ENCODE assay signal across 8 cellular contexts in the genomic region with DNA sequence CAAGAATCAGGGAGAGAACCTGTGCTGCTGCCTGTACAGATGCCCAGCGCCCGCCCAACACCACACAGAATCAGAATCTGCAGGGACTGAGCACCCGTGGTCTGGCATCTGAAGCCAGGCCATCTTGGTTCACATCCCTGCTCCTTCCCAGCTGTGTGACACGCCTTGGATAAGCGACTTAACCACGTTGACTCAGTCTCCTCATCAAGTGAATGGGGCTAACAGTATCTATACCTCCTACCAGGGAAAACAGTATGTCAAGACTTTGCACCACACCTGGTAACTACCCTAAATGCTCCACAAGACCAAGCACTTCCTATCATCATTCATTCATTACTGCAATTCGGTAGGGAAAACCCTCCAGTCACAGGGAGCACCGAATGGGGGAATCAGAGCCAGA. TPM values are rescaled to one million over a fixed set of nuclear protein-coding genes. Genes with fewer than 3 reads are reported as not detected.
DNase-seq lines count a peak whose midpoint lies in the region; ATAC-seq, FAIRE-seq and TF ChIP-seq lines count a peak whose summit lies in the region.

No MANE protein-coding gene starts in this region.

- in situ Hi-C loops in Panc1 (cut with HindIII; ENCODE audit: low pct_unique_long_range_greater_than_20kb, low sequenced_read_pairs) = no loop called here

- CTCF ChIA-PET in Caco-2 (lab: Charles Lee) = interaction anchor here (0.7 kb wide), 1 partner anchor 73 kb away, joined by 3 read pairs; no protein-coding TSS in a partner anchor
- CTCF ChIA-PET in Panc1 (lab: Charles Lee) = interaction anchor here (0.7 kb wide), 1 partner anchor 28 kb away, joined by 4 read pairs; no protein-coding TSS in a partner anchor

- no peak for DNase-seq in Caco-2
- DNase-seq in Panc1 (ENCODE audit: low read depth, low spot score) = no peak
- no peak for DNase-seq in pancreas
- no peak for DNase-seq in GDM1 (lab: John Stamatoyannopoulos, UW)
- no peak for DNase-seq in foreskin melanocyte
- DNase-seq in LoVo (ENCODE audit: low spot score) = no peak

- BruUV-seq in Caco-2 (replicated peaks; lab: Mats Ljungman, UMichigan) = no TSS peak
- no TSS peak for BruUV-seq in Panc1 (replicated peaks; lab: Mats Ljungman, UMichigan)

- no peaks in the 10 kb centered on the region for H3K9me3 Mint-ChIP-seq in Caco-2 (ENCODE audit: unreplicated experiment)

- H3K27me3 ChIP-seq in Caco-2 (replicated peaks; ENCODE audit: control insufficient read depth, insufficient read depth, low read length) (no peaks in the 10 kb centered on the region), Panc1 (ENCODE audit: control insufficient read depth, insufficient read depth, low read length) (no peaks in the 10 kb centered on the region), esophagus (ENCODE audit: control insufficient read depth in 1 of 2, insufficient read depth in 2 of 2, low read length in 2 of 2) (no peaks in the 10 kb centered on the region), pancreas (no peaks in the 10 kb centered on the region)

- peak overlapping the region; percentile 98 for H3K4me3 Mint-ChIP-seq in Caco-2 (ENCODE audit: unreplicated experiment)

- peaks cover 19% of the 10 kb centered on the region for H3K4me1 Mint-ChIP-seq in Caco-2 (ENCODE audit: low read depth, unreplicated experiment)

- H3K4me3 ChIP-seq in Caco-2 (ENCODE audit: low read depth, low read length) (peak overlapping the region; percentile 95), Panc1 (ENCODE audit: low read depth in 2 of 2, low read length in 2 of 2) (peak overlapping the region; percentile 82), esophagus (ENCODE audit: low read depth in 1 of 2, low read length in 2 of 2) (peak overlapping the region; percentile 74 to 92), pancreas (peak overlapping the region; percentile 92 to 99 (median 98))

- TF ChIP-seq CTCF in Caco-2 (IDR thresholded peaks at IDR 0.05; ENCODE audit: insufficient read depth in 1 of 2, low read depth in 1 of 2, low read length in 1 of 2, severe bottlenecking in 1 of 2, unreplicated experiment in 1 of 2) (no peak), Panc1 (IDR thresholded peaks at IDR 0.05) (no peak), pancreas (IDR thresholded peaks at IDR 0.05) (no peak)

- WGBS in esophagus, 2 donors = 43 to 47% methylated on average over 8 of the region's 8 CpGs
- 39 to 40% methylated on average over 8 of the region's 8 CpGs for WGBS in pancreas, 2 donors

- intact Hi-C loops in Caco-2 (cut with micrococcal nuclease; ENCODE audit: unreplicated experiment) = loop anchor here (5.0 kb wide), 1 partner anchor 451 kb away; no protein-coding TSS in a partner anchor
- intact Hi-C loops in Panc1 (cut with micrococcal nuclease; ENCODE audit: unreplicated experiment) = no loop called here
- intact Hi-C loops in pancreas (cut with DNase I) = no loop called here

- H3K36me3 Mint-ChIP-seq in Caco-2 (ENCODE audit: insufficient read depth, unreplicated experiment) = peaks cover 31% of the 10 kb centered on the region

- peaks cover 23% of the 10 kb centered on the region for H3K4me1 ChIP-seq in Caco-2
- peaks cover 7% of the 10 kb centered on the region for H3K4me1 ChIP-seq in Panc1 (ENCODE audit: control insufficient read depth, insufficient read depth, low read length)
- peaks cover 4 to 17% of the 10 kb centered on the region in 2 donors for H3K4me1 ChIP-seq in esophagus (ENCODE audit: control insufficient read depth in 2 of 2, insufficient read depth in 2 of 2, low read length in 1 of 2)
- peaks cover 16 to 30% (median 23%) of the 10 kb centered on the region in 3 donors for H3K4me1 ChIP-seq in pancreas

- no peaks in the 10 kb centered on the region; the same call in 1 of the 2 replicates for H3K36me3 ChIP-seq in Caco-2 (ENCODE audit: control insufficient read depth, insufficient read depth, low read length)
- no peaks in the 10 kb centered on the region; the same call in 1 of the 2 replicates for H3K36me3 ChIP-seq in Panc1 (ENCODE audit: control insufficient read depth, insufficient read depth, low read length)
- peaks cover 10 to 11% of the 10 kb centered on the region in 2 donors for H3K36me3 ChIP-seq in esophagus (ENCODE audit: control insufficient read depth in 2 of 2, insufficient read depth in 2 of 2, low read length in 1 of 2)
- no peaks in the 10 kb centered on the region for H3K36me3 ChIP-seq in pancreas

- POLR2A ChIA-PET in Caco-2 (lab: Charles Lee) (interaction anchor here (0.6 kb wide), 1 partner anchor 11 kb away, joined by 3 read pairs; no protein-coding TSS in a partner anchor), Panc1 (lab: Charles Lee) (no interaction called here)

- ATAC-seq in Panc1 (no peak), pancreas (no peak), GM18498 (IDR thresholded peaks at IDR 0.05; ENCODE audit: unreplicated experiment) (no peak)

- no peak for FAIRE-seq in pancreas (lab: Jason Lieb, UNC)

- H3K27ac Mint-ChIP-seq in Caco-2 (ENCODE audit: unreplicated experiment) = peak overlapping the region; percentile 91

- H3K9me3 ChIP-seq in Caco-2 (no peaks in the 10 kb centered on the region), Panc1 (ENCODE audit: control insufficient read depth, insufficient read depth, low read depth, low read length) (no peaks in the 10 kb centered on the region), esophagus (ENCODE audit: control insufficient read depth in 2 of 2, insufficient read depth in 1 of 2, low read depth in 1 of 2, low read length in 1 of 2) (no peaks in the 10 kb centered on the region), pancreas (no peaks in the 10 kb centered on the region)

- H3K27ac ChIP-seq in Panc1 (ENCODE audit: low read length) (peak overlapping the region; percentile 85), esophagus (ENCODE audit: low read depth in 2 of 2, low read length in 1 of 2) (no peak overlapping the region), pancreas (peak overlapping the region in 1 of 4 donors; percentile 90)

- no peaks in the 10 kb centered on the region for H3K27me3 Mint-ChIP-seq in Caco-2 (ENCODE audit: insufficient read depth, unreplicated experiment)

RNA-seq across cellular contexts. Expression of gene RANBP3, which starts 1.2 kb away (rescaled TPM):
- total RNA-seq in Caco-2 (2022) (85.4 and 90.4 TPM in 2 replicates), Panc1 (2021; ENCODE audit: unreplicated experiment) (54.6 TPM), pancreas (10 to 100 TPM; 27.6 to 42.2 (median 34.7) TPM)
- polyA plus RNA-seq in Panc1 (2012; ENCODE audit: insufficient read length) = 69.7 TPM
- polyA plus RNA-seq in esophagus (10 to 100 TPM; 25.0 to 34.4 TPM), pancreas (10 to 100 TPM; 29.1 to 39.9 TPM)
